In the genomic region with DNA sequence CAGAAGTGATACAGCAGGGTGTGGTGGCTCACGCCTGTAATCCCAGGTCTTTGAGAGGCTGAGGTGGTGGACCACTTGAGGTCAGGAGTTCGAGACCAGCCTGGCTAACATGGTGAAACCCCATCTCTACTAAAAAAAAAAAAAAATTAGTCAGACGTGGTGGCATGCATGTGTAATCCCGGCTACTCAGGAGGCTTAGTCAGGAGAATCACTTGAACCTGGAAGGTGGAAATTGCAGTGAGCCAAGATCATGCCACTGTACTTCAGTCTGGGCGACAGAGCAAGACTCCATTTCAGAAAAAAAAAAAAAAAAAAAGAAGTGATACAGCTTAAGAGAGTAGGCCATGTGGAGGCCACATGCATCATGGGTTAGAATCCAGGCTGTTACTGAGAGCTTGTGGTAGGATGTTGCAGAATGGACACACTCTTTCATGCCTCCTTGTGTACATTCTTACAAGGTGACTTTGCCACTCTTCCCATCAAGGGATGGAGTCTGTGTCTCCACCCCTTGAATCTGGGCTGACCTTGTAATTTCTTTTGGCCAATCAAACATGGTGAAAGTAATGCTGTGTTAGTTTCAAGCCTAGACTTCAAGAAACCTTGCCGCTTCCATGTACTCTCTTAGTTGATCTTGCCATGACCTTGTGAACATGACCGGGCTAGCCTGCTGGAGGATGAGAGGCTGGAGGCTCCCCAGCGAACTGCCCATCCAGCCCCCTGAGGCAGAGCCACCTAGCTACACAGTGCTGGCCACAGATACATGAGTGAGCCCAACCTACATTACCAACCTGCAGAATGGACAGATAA, we compare ENCODE assay signal across 13 cellular contexts. TPM values are rescaled to one million over a fixed set of nuclear protein-coding genes. Genes with fewer than 3 reads are reported as not detected.
DNase-seq lines count a peak whose midpoint lies in the region; ATAC-seq, FAIRE-seq and TF ChIP-seq lines count a peak whose summit lies in the region.
"Had no signal": no experiment of that assay in that cellular context is flagged by ENCODE, and none has a peak within 500 bp of the region (broad histone marks: within the 10 kb centered on the region; RNA-seq: fewer than 3 reads in every experiment).

No MANE protein-coding gene starts in this region.

- H3K36me3 ChIP-seq in CD4-positive, CD25-positive, alpha-beta regulatory T cell (ENCODE audit: control insufficient read depth, insufficient read depth, low read length): no peaks in the 10 kb centered on the region
- H3K36me3 ChIP-seq in H1 (ENCODE audit: control insufficient read depth in 2 of 4, insufficient read depth in 4 of 4, low read length in 3 of 4) (no peaks in the 10 kb centered on the region), mucosa of descending colon (ENCODE audit: low read depth) (no peaks in the 10 kb centered on the region)
- H3K36me3 ChIP-seq: right atrium auricular region had no signal

- no peak for TF ChIP-seq RAD21 in H1 (IDR thresholded peaks at IDR 0.05 in 1 of 2, conservative IDR thresholded peaks at IDR 0.05 in 1 of 2; ENCODE audit: low read depth in 2 of 2, low read length in 2 of 2)

- H2BK12ac ChIP-seq in H1 (ENCODE audit: low read depth, low read length): no peak overlapping the region; the same call in 1 of the 2 replicates

- H3K36me3 Mint-ChIP-seq in CD4-positive, CD25-positive, alpha-beta regulatory T cell: no peaks in the 10 kb centered on the region

- H3K27ac ChIP-seq in CD4-positive, CD25-positive, alpha-beta regulatory T cell (ENCODE audit: insufficient read depth, low read length, poor library complexity, severe bottlenecking): peak overlapping the region; percentile 38
- no peak overlapping the region for H3K27ac ChIP-seq in H1 (ENCODE audit: low read depth, low read length)
- H3K27ac ChIP-seq: HL-60, right atrium auricular region had no signal

- peak overlapping the region in 1 of 4 donors; percentile 43 for H3K4me3 Mint-ChIP-seq in CD4-positive, CD25-positive, alpha-beta regulatory T cell

- H3K23ac ChIP-seq in H1 (ENCODE audit: insufficient read length): no peak overlapping the region

- H3K56ac ChIP-seq in H1 (replicated peaks; ENCODE audit: insufficient read length, low read depth, low read length): no peak overlapping the region

- H3K4me3 ChIP-seq in CD4-positive, CD25-positive, alpha-beta regulatory T cell (ENCODE audit: low read depth, low read length): no peak overlapping the region
- H3K4me3 ChIP-seq in H1 (ENCODE audit: extremely low read depth in 1 of 4, insufficient read depth in 2 of 4, low read depth in 3 of 4, low read length in 4 of 4): no peak overlapping the region
- no peak overlapping the region for H3K4me3 ChIP-seq in mucosa of descending colon
- H3K4me3 ChIP-seq: right atrium auricular region had no signal

- DNase-seq in AG08395 (ENCODE audit: low spot score): peak; percentile 41
- peak in 1 of 3 donors; percentile 23 for DNase-seq in CD4-positive, CD25-positive, alpha-beta regulatory T cell
- DNase-seq in RPMI7951 (ENCODE audit: low read depth): peak; percentile 23
- no peak for DNase-seq in H1 (ENCODE audit: low read depth in 1 of 2, low spot score in 2 of 2)
- DNase-seq in mucosa of descending colon: no peak
- no peak for DNase-seq in NCI-H2029 treated with DMSO at 0.1 percent for 48 hours (lab: John Stamatoyannopoulos, UW)
- DNase-seq in NCI-H526 treated with DMSO at 0.1 percent for 48 hours (lab: John Stamatoyannopoulos, UW): no peak
- DNase-seq: anterior cingulate cortex, kidney glomerular epithelial cell, NCI-H226 had no signal

- no peak for FAIRE-seq in H1 (lab: Jason Lieb, UNC)

- TF ChIP-seq EP300 in H1 (IDR thresholded peaks at IDR 0.05; ENCODE audit: borderline replicate concordance in 1 of 2, low read depth in 2 of 2, low read length in 2 of 2): no peak

- no peak overlapping the region for H2BK15ac ChIP-seq in H1 (ENCODE audit: low read length)

- H3K9me3 Mint-ChIP-seq in CD4-positive, CD25-positive, alpha-beta regulatory T cell: peaks cover 0 to 6% (median 3%) of the 10 kb centered on the region in 7 donors

- peaks cover 46% of the 10 kb centered on the region for H3K4me1 ChIP-seq in CD4-positive, CD25-positive, alpha-beta regulatory T cell (ENCODE audit: control insufficient read depth, insufficient read depth, low read length, poor library complexity, severe bottlenecking)
- H3K4me1 ChIP-seq in H1 (replicated peaks in 1 of 4; ENCODE audit: control insufficient read depth in 3 of 4, insufficient read depth in 4 of 4, low read length in 3 of 4) (no peaks in the 10 kb centered on the region), mucosa of descending colon (ENCODE audit: low read depth) (peaks cover 20% of the 10 kb centered on the region)

- peaks cover 0 to 3% of the 10 kb centered on the region in 2 experiments for H3K9me3 ChIP-seq in CD4-positive, CD25-positive, alpha-beta regulatory T cell (ENCODE audit: control insufficient read depth in 2 of 2, low read length in 2 of 2)
- H3K9me3 ChIP-seq in H1 (ENCODE audit: insufficient read depth in 2 of 2, low read depth in 1 of 2, low read length in 1 of 2) (peaks cover 4 to 7% of the 10 kb centered on the region in 2 experiments), mucosa of descending colon (peaks cover 5% of the 10 kb centered on the region)

- H4K20me1 ChIP-seq in H1 (replicated peaks in 1 of 2; ENCODE audit: control insufficient read depth in 1 of 2, insufficient read depth in 2 of 2, low read length in 2 of 2): no peaks in the 10 kb centered on the region

- no peak overlapping the region for H3K4ac ChIP-seq in H1 (replicated peaks; ENCODE audit: insufficient read length, low read depth, low read length)

- H3K79me1 ChIP-seq in H1 (ENCODE audit: low read depth, low read length): no peaks in the 10 kb centered on the region

- H3K4me1 Mint-ChIP-seq in CD4-positive, CD25-positive, alpha-beta regulatory T cell: peaks cover 12 to 78% (median 45%) of the 10 kb centered on the region in 4 donors

- no peak for TF ChIP-seq POLR2A in H1 (IDR thresholded peaks at IDR 0.05; ENCODE audit: control extremely low read depth in 1 of 2, low read depth in 2 of 2, low read length in 2 of 2)

- no peak overlapping the region for H4K5ac ChIP-seq in H1 (ENCODE audit: insufficient read length, low read depth, low read length)

- no peak overlapping the region; the same call in 1 of the 2 replicates for H4K8ac ChIP-seq in H1 (ENCODE audit: extremely low read depth, insufficient read depth, low read length)

- H3K18ac ChIP-seq in H1 (ENCODE audit: extremely low read depth, low read length): no peak overlapping the region

- no peak overlapping the region for H3K14ac ChIP-seq in H1 (ENCODE audit: insufficient read length)

- H2AK5ac ChIP-seq in H1 (ENCODE audit: low read depth, low read length): no peak overlapping the region

- H4K91ac ChIP-seq in H1 (replicated peaks; ENCODE audit: insufficient read length, low read length): peak overlapping the region; percentile 87

- no peaks in the 10 kb centered on the region for H3K27me3 ChIP-seq in CD4-positive, CD25-positive, alpha-beta regulatory T cell (ENCODE audit: control insufficient read depth, insufficient read depth, low read length)
- H3K27me3 ChIP-seq in H1 (replicated peaks in 1 of 4; ENCODE audit: control insufficient read depth in 3 of 4, extremely low read depth in 1 of 4, insufficient read depth in 3 of 4, low read length in 3 of 4): no peaks in the 10 kb centered on the region
- H3K27me3 ChIP-seq: right atrium auricular region had no signal

- H2AFZ ChIP-seq in H1 (ENCODE audit: low read length): no peak overlapping the region

- H3K27me3 Mint-ChIP-seq in CD4-positive, CD25-positive, alpha-beta regulatory T cell: peaks cover 8% of the 10 kb centered on the region

- WGBS in H1 (ENCODE audit: extremely low coverage in 1 of 2, insufficient coverage in 1 of 2, insufficient read length in 1 of 2, insufficient replicate concordance in 2 of 2, low coverage in 1 of 2, low lambda C conversion rate in 2 of 2, missing lambda C conversion rate in 1 of 2), 2 experiments: 92% methylated on average over 7 of the region's 8 CpGs; no CpG with 5 or more reads in 1 of the 2 experiments

- POLR2A ChIA-PET in H1 (lab: Charles Lee; ENCODE audit: partially characterized antibody): interaction anchor here (1.2 to 1.4 kb wide), 3 partner anchors 12 to 15 kb away, joined by 3 to 5 read pairs (median 4); partner anchors contain the start of gene FAM187B

- no peak overlapping the region for H2BK120ac ChIP-seq in H1 (replicated peaks; ENCODE audit: low read depth, low read length)

- peak overlapping the region; percentile 8; the same call in 1 of the 2 replicates for H2BK5ac ChIP-seq in H1 (ENCODE audit: low read depth, low read length)

- intact Hi-C loops in mucosa of descending colon (cut with DNase I, micrococcal nuclease): no loop called here

- no peaks in the 10 kb centered on the region for H3K23me2 ChIP-seq in H1 (ENCODE audit: low read depth, low read length)

- TF ChIP-seq CTCF in H1 (IDR thresholded peaks at IDR 0.05; ENCODE audit: control extremely low read depth in 1 of 3, insufficient read depth in 1 of 3, low read depth in 1 of 3, low read length in 3 of 3) (no peak), mucosa of descending colon (IDR thresholded peaks at IDR 0.05) (no peak)

- H2BK20ac ChIP-seq in H1 (ENCODE audit: low read length): no peak overlapping the region

- H3K9ac ChIP-seq in H1 (replicated peaks in 1 of 4; ENCODE audit: extremely low read depth in 1 of 4, low read depth in 3 of 4, low read length in 3 of 4): no peak overlapping the region

- no peak for ATAC-seq in CD4-positive, CD25-positive, alpha-beta regulatory T cell (ENCODE audit: low read depth in 2 of 2)
- no peak for ATAC-seq in mucosa of descending colon
- no peak for ATAC-seq in GM18498 (IDR thresholded peaks at IDR 0.05; ENCODE audit: unreplicated experiment)

- CTCF ChIA-PET in H1 (lab: Charles Lee; ENCODE audit: partially characterized antibody): interaction anchor here (0.6 to 2.4 kb wide), 16 partner anchors 8 to 161 kb away, joined by 3 to 7 read pairs (median 3); partner anchors contain the start of genes FXYD5 and LGI4

- H3K4me2 ChIP-seq in H1 (ENCODE audit: insufficient read depth in 1 of 2, low read depth in 2 of 2, low read length in 2 of 2): no peak overlapping the region

- no peaks in the 10 kb centered on the region for H3K79me2 ChIP-seq in H1 (ENCODE audit: control insufficient read depth in 1 of 2, insufficient read depth in 2 of 2, low read length in 2 of 2)

- peak overlapping the region; percentile 100 for H3K27ac Mint-ChIP-seq in CD4-positive, CD25-positive, alpha-beta regulatory T cell

RNA-seq across cellular contexts. Expression of gene FAM187B, which starts 12.3 kb away (rescaled TPM):
- not detected for total RNA-seq in CD4-positive, CD25-positive, alpha-beta regulatory T cell
- polyA plus RNA-seq in CD4-positive, CD25-positive, alpha-beta regulatory T cell: not detected
- total RNA-seq in RPMI7951 (2014; rRNA removed; shearing (Covaris generic)): not detected in 2 replicates
- not detected in 2 replicates for total RNA-seq in H1 (2021; fragmentation: NEBNext Ultra II Directional; extraction: Animal tissue kit (Norgen Biotek cat#: 25700))
- polyA plus RNA-seq in H1 (2011; rRNA removed): 0.09 TPM in 1 of 2 replicates, not detected in the other
- 0.06 TPM for polyA plus RNA-seq in H1 (2011; cell fraction: cytosol; rRNA removed)
- 0.19 TPM for polyA plus RNA-seq in H1 (2011; cell fraction: nucleus; rRNA removed)
- not detected in 4 replicates for polyA plus RNA-seq in H1 (2012, experiment 1 of 2)
- polyA plus RNA-seq in H1 (2012, experiment 2 of 2): not detected
- not detected for polyA plus RNA-seq in H1 (2013, experiment 1 of 2)
- not detected for polyA plus RNA-seq in H1 (2013, experiment 2 of 2)
- not detected in 2 replicates for polyA minus RNA-seq in H1 (2011; rRNA and poly(A)+ RNA removed)
- not detected for polyA minus RNA-seq in H1 (2011; cell fraction: cytosol; rRNA and poly(A)+ RNA removed)
- polyA minus RNA-seq in H1 (2011; cell fraction: nucleus; rRNA and poly(A)+ RNA removed): not detected
- not detected for total RNA-seq in mucosa of descending colon
- total RNA-seq: right atrium auricular region had no signal

RNA-seq across cellular contexts. Expression of gene LSR, which starts 32.6 kb away (rescaled TPM):
- 28.1 TPM for total RNA-seq in CD4-positive, CD25-positive, alpha-beta regulatory T cell
- 10 to 100 TPM; 47.8 to 66.1 (median 53.7) TPM for polyA plus RNA-seq in CD4-positive, CD25-positive, alpha-beta regulatory T cell
- total RNA-seq in RPMI7951 (2014; rRNA removed; shearing (Covaris generic)): 1.8 TPM in 2 replicates
- 159 and 166 TPM in 2 replicates for total RNA-seq in H1 (2021; fragmentation: NEBNext Ultra II Directional; extraction: Animal tissue kit (Norgen Biotek cat#: 25700))
- 186 and 296 TPM in 2 replicates for polyA plus RNA-seq in H1 (2011; rRNA removed)
- 106 TPM for polyA plus RNA-seq in H1 (2011; cell fraction: cytosol; rRNA removed)
- 204 TPM for polyA plus RNA-seq in H1 (2011; cell fraction: nucleus; rRNA removed)
- polyA plus RNA-seq in H1 (2012, experiment 1 of 2): 145 to 238 TPM (median 230 TPM) in 4 replicates
- 175 TPM for polyA plus RNA-seq in H1 (2012, experiment 2 of 2)
- polyA plus RNA-seq in H1 (2013, experiment 1 of 2): 208 TPM
- polyA plus RNA-seq in H1 (2013, experiment 2 of 2): 218 TPM
- 87.1 and 93.1 TPM in 2 replicates for polyA minus RNA-seq in H1 (2011; rRNA and poly(A)+ RNA removed)
- 222 TPM for polyA minus RNA-seq in H1 (2011; cell fraction: cytosol; rRNA and poly(A)+ RNA removed)
- polyA minus RNA-seq in H1 (2011; cell fraction: nucleus; rRNA and poly(A)+ RNA removed): 191 TPM
- 100 to 1,000 TPM; 123 to 302 (median 289) TPM for total RNA-seq in mucosa of descending colon

RNA-seq across cellular contexts. Expression of gene USF2, which starts 52.5 kb away (rescaled TPM):
- 277 TPM for total RNA-seq in CD4-positive, CD25-positive, alpha-beta regulatory T cell
- polyA plus RNA-seq in CD4-positive, CD25-positive, alpha-beta regulatory T cell: 10 to 100 TPM in 1 of 4 donors, 1 to 10 TPM in 3; 5.9 to 10.1 (median 6.8) TPM
- total RNA-seq in RPMI7951 (2014; rRNA removed; shearing (Covaris generic)): 33.9 and 37.4 TPM in 2 replicates
- 109 and 113 TPM in 2 replicates for total RNA-seq in H1 (2021; fragmentation: NEBNext Ultra II Directional; extraction: Animal tissue kit (Norgen Biotek cat#: 25700))
- 74.1 and 119 TPM in 2 replicates for polyA plus RNA-seq in H1 (2011; rRNA removed)
- polyA plus RNA-seq in H1 (2011; cell fraction: cytosol; rRNA removed): 142 TPM
- 268 TPM for polyA plus RNA-seq in H1 (2011; cell fraction: nucleus; rRNA removed)
- polyA plus RNA-seq in H1 (2012, experiment 1 of 2): 112 to 133 TPM (median 125 TPM) in 4 replicates
- 90.5 TPM for polyA plus RNA-seq in H1 (2012, experiment 2 of 2)
- 70.6 TPM for polyA plus RNA-seq in H1 (2013, experiment 1 of 2)
- polyA plus RNA-seq in H1 (2013, experiment 2 of 2): 72.7 TPM
- 29.0 and 60.8 TPM in 2 replicates for polyA minus RNA-seq in H1 (2011; rRNA and poly(A)+ RNA removed)
- polyA minus RNA-seq in H1 (2011; cell fraction: cytosol; rRNA and poly(A)+ RNA removed): 79.1 TPM
- 82.7 TPM for polyA minus RNA-seq in H1 (2011; cell fraction: nucleus; rRNA and poly(A)+ RNA removed)
- total RNA-seq in mucosa of descending colon: 100 to 1,000 TPM in 2 of 3 donors, 10 to 100 TPM in 1; 94.5 to 131 (median 116) TPM

Comparison
In these comparisons a context has a peak if more than half of its experiments do, and no peak if none do; other contexts are left out.
1. DNase-seq: peak in AG08395 (single experiment) and RPMI7951 (single experiment); none in H1 (0 of 2), mucosa of descending colon (0 of 3), NCI-H2029 treated with DMSO at 0.1 percent for 48 hours (single experiment) and NCI-H526 treated with DMSO at 0.1 percent for 48 hours (single experiment).
2. RNA of gene LSR, which starts 32.6 kb away (total RNA-seq): 123 to 302 TPM in mucosa of descending colon, 159 to 166 TPM in H1 and 28.1 TPM in CD4-positive, CD25-positive, alpha-beta regulatory T cell (single experiment); 1.8 TPM in RPMI7951; every median in the first group is over 10 times any median in the second.